1 cellular context compared by ENCODE assay signal in the genomic region with DNA sequence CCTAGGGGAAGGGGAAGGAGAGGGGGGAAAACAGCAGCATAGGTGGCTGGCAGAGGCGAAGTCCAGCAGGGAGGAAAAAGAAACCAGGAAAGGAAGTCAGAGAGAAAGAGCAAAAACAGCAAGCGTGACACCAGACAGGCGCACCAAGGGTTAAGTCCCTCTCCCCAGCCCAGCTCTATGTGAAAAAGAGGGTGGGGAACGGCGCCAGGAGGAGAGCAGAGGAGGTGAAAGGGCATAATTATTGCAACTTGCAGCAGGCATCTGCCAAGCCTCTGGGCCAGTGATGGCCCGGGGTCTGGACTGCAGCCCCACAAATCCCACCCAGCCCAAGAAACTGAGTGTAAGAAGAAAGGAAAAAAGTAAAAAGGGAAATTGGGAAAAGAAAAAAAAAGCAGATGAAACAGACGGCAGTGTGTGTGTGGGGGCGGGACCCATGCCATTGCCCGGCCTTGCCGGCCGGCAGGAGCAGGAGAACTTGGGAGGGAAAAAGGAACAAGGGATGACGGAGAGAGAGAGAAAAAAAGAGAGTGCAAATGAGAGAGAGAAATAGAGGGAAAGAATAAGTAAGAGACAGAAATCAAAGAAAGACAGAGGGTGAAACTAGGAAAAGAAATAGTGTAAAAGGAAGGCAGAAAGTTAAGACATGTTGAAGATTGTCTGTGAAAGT.
TF ChIP-seq lines count a peak whose summit lies in the region.

No MANE protein-coding gene starts in this region.

TF ChIP-seq in K562, 482 proteins besides CTCF, POLR2A, EP300 and RAD21 (continued from another document):
- TF ChIP-seq, protein P1, sequence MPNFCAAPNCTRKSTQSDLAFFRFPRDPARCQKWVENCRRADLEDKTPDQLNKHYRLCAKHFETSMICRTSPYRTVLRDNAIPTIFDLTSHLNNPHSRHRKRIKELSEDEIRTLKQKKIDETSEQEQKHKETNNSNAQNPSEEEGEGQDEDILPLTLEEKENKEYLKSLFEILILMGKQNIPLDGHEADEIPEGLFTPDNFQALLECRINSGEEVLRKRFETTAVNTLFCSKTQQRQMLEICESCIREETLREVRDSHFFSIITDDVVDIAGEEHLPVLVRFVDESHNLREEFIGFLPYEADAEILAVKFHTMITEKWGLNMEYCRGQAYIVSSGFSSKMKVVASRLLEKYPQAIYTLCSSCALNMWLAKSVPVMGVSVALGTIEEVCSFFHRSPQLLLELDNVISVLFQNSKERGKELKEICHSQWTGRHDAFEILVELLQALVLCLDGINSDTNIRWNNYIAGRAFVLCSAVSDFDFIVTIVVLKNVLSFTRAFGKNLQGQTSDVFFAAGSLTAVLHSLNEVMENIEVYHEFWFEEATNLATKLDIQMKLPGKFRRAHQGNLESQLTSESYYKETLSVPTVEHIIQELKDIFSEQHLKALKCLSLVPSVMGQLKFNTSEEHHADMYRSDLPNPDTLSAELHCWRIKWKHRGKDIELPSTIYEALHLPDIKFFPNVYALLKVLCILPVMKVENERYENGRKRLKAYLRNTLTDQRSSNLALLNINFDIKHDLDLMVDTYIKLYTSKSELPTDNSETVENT (CRISPR knock-in tag; IDR thresholded peaks at IDR 0.05), result no peak
- TF ChIP-seq ZNF696 (CRISPR knock-in tag; conservative IDR thresholded peaks at IDR 0.05) (no peak), CEBPB (tag; IDR thresholded peaks at IDR 0.05) (no peak), PRMT5 (CRISPR knock-in tag; IDR thresholded peaks at IDR 0.05) (no peak), FOS (IDR thresholded peaks at IDR 0.05; ENCODE audit: extremely low read depth, insufficient read length) (no peak), ZNF57 (CRISPR knock-in tag; IDR thresholded peaks at IDR 0.05) (no peak), SRSF9 (IDR thresholded peaks at IDR 0.05; ENCODE audit: borderline replicate concordance, low read depth, low read length) (no peak), SP1 (CRISPR knock-in tag; IDR thresholded peaks at IDR 0.05) (no peak), EP400 (IDR thresholded peaks at IDR 0.05) (peak; percentile 17; the same call in 1 of the 2 replicates)
- TF ChIP-seq, protein P2, sequence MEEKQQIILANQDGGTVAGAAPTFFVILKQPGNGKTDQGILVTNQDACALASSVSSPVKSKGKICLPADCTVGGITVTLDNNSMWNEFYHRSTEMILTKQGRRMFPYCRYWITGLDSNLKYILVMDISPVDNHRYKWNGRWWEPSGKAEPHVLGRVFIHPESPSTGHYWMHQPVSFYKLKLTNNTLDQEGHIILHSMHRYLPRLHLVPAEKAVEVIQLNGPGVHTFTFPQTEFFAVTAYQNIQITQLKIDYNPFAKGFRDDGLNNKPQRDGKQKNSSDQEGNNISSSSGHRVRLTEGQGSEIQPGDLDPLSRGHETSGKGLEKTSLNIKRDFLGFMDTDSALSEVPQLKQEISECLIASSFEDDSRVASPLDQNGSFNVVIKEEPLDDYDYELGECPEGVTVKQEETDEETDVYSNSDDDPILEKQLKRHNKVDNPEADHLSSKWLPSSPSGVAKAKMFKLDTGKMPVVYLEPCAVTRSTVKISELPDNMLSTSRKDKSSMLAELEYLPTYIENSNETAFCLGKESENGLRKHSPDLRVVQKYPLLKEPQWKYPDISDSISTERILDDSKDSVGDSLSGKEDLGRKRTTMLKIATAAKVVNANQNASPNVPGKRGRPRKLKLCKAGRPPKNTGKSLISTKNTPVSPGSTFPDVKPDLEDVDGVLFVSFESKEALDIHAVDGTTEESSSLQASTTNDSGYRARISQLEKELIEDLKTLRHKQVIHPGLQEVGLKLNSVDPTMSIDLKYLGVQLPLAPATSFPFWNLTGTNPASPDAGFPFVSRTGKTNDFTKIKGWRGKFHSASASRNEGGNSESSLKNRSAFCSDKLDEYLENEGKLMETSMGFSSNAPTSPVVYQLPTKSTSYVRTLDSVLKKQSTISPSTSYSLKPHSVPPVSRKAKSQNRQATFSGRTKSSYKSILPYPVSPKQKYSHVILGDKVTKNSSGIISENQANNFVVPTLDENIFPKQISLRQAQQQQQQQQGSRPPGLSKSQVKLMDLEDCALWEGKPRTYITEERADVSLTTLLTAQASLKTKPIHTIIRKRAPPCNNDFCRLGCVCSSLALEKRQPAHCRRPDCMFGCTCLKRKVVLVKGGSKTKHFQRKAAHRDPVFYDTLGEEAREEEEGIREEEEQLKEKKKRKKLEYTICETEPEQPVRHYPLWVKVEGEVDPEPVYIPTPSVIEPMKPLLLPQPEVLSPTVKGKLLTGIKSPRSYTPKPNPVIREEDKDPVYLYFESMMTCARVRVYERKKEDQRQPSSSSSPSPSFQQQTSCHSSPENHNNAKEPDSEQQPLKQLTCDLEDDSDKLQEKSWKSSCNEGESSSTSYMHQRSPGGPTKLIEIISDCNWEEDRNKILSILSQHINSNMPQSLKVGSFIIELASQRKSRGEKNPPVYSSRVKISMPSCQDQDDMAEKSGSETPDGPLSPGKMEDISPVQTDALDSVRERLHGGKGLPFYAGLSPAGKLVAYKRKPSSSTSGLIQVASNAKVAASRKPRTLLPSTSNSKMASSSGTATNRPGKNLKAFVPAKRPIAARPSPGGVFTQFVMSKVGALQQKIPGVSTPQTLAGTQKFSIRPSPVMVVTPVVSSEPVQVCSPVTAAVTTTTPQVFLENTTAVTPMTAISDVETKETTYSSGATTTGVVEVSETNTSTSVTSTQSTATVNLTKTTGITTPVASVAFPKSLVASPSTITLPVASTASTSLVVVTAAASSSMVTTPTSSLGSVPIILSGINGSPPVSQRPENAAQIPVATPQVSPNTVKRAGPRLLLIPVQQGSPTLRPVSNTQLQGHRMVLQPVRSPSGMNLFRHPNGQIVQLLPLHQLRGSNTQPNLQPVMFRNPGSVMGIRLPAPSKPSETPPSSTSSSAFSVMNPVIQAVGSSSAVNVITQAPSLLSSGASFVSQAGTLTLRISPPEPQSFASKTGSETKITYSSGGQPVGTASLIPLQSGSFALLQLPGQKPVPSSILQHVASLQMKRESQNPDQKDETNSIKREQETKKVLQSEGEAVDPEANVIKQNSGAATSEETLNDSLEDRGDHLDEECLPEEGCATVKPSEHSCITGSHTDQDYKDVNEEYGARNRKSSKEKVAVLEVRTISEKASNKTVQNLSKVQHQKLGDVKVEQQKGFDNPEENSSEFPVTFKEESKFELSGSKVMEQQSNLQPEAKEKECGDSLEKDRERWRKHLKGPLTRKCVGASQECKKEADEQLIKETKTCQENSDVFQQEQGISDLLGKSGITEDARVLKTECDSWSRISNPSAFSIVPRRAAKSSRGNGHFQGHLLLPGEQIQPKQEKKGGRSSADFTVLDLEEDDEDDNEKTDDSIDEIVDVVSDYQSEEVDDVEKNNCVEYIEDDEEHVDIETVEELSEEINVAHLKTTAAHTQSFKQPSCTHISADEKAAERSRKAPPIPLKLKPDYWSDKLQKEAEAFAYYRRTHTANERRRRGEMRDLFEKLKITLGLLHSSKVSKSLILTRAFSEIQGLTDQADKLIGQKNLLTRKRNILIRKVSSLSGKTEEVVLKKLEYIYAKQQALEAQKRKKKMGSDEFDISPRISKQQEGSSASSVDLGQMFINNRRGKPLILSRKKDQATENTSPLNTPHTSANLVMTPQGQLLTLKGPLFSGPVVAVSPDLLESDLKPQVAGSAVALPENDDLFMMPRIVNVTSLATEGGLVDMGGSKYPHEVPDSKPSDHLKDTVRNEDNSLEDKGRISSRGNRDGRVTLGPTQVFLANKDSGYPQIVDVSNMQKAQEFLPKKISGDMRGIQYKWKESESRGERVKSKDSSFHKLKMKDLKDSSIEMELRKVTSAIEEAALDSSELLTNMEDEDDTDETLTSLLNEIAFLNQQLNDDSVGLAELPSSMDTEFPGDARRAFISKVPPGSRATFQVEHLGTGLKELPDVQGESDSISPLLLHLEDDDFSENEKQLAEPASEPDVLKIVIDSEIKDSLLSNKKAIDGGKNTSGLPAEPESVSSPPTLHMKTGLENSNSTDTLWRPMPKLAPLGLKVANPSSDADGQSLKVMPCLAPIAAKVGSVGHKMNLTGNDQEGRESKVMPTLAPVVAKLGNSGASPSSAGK (IDR thresholded peaks at IDR 0.05), result peak; percentile 16; the same call in 1 of the 2 replicates
